In genomic region chr10:60921631-60922030, GRCh38 we compare ENCODE assay signal across 25 cellular contexts. TPM values are rescaled to one million over a fixed set of nuclear protein-coding genes. Genes with fewer than 3 reads are reported as not detected.
DNase-seq lines count a peak whose midpoint lies in the region; ATAC-seq, FAIRE-seq and TF ChIP-seq lines count a peak whose summit lies in the region.
"Had no signal": no experiment of that assay in that cellular context is flagged by ENCODE, and none has a peak within 500 bp of the region (broad histone marks: within the 10 kb centered on the region; RNA-seq: fewer than 3 reads in every experiment).

No MANE protein-coding gene starts in this region.

- no peaks in the 10 kb centered on the region for H3K4me1 Mint-ChIP-seq in CD4-positive, alpha-beta T cell (ENCODE audit: low read depth)
- H3K4me1 Mint-ChIP-seq: immature natural killer cell had no signal

- no peaks in the 10 kb centered on the region for H3K27me3 ChIP-seq in pancreas
- no peaks in the 10 kb centered on the region for H3K27me3 ChIP-seq in foreskin keratinocyte
- no peaks in the 10 kb centered on the region for H3K27me3 ChIP-seq in CD4-positive, alpha-beta T cell (ENCODE audit: control insufficient read depth, insufficient read depth, low read length)
- H3K27me3 ChIP-seq: left lung, tibial artery had no signal

- ATAC-seq in pancreas (peak; percentile 83 to 95 (median 88)), foreskin keratinocyte (no peak), HG03025 (IDR thresholded peaks at IDR 0.05; ENCODE audit: low FRiP score, unreplicated experiment) (no peak)
- ATAC-seq in CD4-positive, alpha-beta T cell (ENCODE audit: poor library complexity), result no peak
- ATAC-seq: left lung had no signal

- no peak overlapping the region for H3K27ac Mint-ChIP-seq in CD4-positive, alpha-beta T cell
- H3K27ac Mint-ChIP-seq: activated T-cell treated with anti-CD3 and anti-CD28 coated beads, Interleukin-2, amount 50 U/mL, for 24 hours; dendritic cell treated with granulocyte-macrophage colony-stimulating factor and Interleukin-4, amounts not matched to agents 40 ng/mL and 50 ng/mL, for 4 days; immature natural killer cell; stimulated activated naive CD8-positive, alpha-beta T cell treated with anti-CD3 and anti-CD28 coated beads, Interleukin-15, Interleukin-2, amounts not matched to agents 100 ng/mL and 50 ng/mL, for 24 hours had no signal

- DNase-seq in DMS153 (lab: John Stamatoyannopoulos, UW) (peak; percentile 56), DMS153 treated with DMSO at 0.1 percent for 48 hours (lab: John Stamatoyannopoulos, UW; ENCODE audit: unreplicated experiment) (no peak), KBM-7 (peak; percentile 13), NCI-H82 treated with DMSO at 0.1 percent for 48 hours (lab: John Stamatoyannopoulos, UW; ENCODE audit: unreplicated experiment) (peak; percentile 2), pancreas (peak in 4 of 6 donors; percentile 42 to 78 (median 57)), foreskin keratinocyte (no peak)
- no peak for DNase-seq in CD4-positive, alpha-beta T cell
- DNase-seq: activated CD4-positive, alpha-beta T cell treated with anti-CD3 and anti-CD28 coated beads for 1 hour; activated naive CD4-positive, alpha-beta T cell treated with Interleukin-2 at 50 U/mL for 16 hours; activated T-cell treated with anti-CD3 and anti-CD28 coated beads, Interleukin-2, amount 50 U/mL, for 24 hours; amniotic stem cell; GOT3; immature natural killer cell; Kasumi-1; left lung; NCI-H1105; stimulated activated CD4-positive, alpha-beta T cell treated with anti-CD3 and anti-CD28 coated beads, Interleukin-2, amount 100 ng/mL, for 48 hours; tibial artery had no signal

- no peak for FAIRE-seq in pancreas (lab: Jason Lieb, UNC)
- FAIRE-seq: D721Med, GM19239 had no signal

- H3K9me3 Mint-ChIP-seq in CD4-positive, alpha-beta T cell, result no peaks in the 10 kb centered on the region

- 17 to 18% methylated on average over 2 of the region's 2 CpGs for WGBS in pancreas, 2 donors

- H3K27ac ChIP-seq in pancreas, result no peak overlapping the region
- H3K27ac ChIP-seq in foreskin keratinocyte, result no peak overlapping the region
- no peak overlapping the region for H3K27ac ChIP-seq in CD4-positive, alpha-beta T cell (ENCODE audit: low read depth, low read length)
- H3K27ac ChIP-seq: 22Rv1, left lung, tibial artery had no signal

- H3K36me3 ChIP-seq in pancreas, result no peaks in the 10 kb centered on the region
- H3K36me3 ChIP-seq: left lung, tibial artery had no signal

- intact Hi-C loops in pancreas (cut with DNase I), result no loop called here
- intact Hi-C loops in CD4-positive, alpha-beta T cell (cut with DNase I, micrococcal nuclease), result no loop called here

- CTCF ChIA-PET in CD4-positive, alpha-beta T cell (lab: Charles Lee), result no interaction called here

- H3K4me3 Mint-ChIP-seq in CD4-positive, alpha-beta T cell, result no peak overlapping the region
- H3K4me3 Mint-ChIP-seq: activated T-cell treated with anti-CD3 and anti-CD28 coated beads, Interleukin-2, amount 50 U/mL, for 24 hours; dendritic cell treated with granulocyte-macrophage colony-stimulating factor and Interleukin-4, amounts not matched to agents 40 ng/mL and 50 ng/mL, for 4 days; immature natural killer cell; stimulated activated naive CD8-positive, alpha-beta T cell treated with anti-CD3 and anti-CD28 coated beads, Interleukin-15, Interleukin-2, amounts not matched to agents 100 ng/mL and 50 ng/mL, for 24 hours had no signal

- peaks cover 4% of the 10 kb centered on the region for H3K27me3 Mint-ChIP-seq in CD4-positive, alpha-beta T cell
- H3K27me3 Mint-ChIP-seq: dendritic cell treated with granulocyte-macrophage colony-stimulating factor and Interleukin-4, amounts not matched to agents 40 ng/mL and 50 ng/mL, for 4 days; stimulated activated naive CD8-positive, alpha-beta T cell treated with anti-CD3 and anti-CD28 coated beads, Interleukin-15, Interleukin-2, amounts not matched to agents 100 ng/mL and 50 ng/mL, for 24 hours had no signal

- in situ Hi-C loops in KBM-7 (cut with MboI; ENCODE audit: low pct_unique_long_range_greater_than_20kb, low sequenced_read_pairs), result no loop called here

- TF ChIP-seq CTCF in pancreas (IDR thresholded peaks at IDR 0.05) (no peak), foreskin keratinocyte (conservative IDR thresholded peaks at IDR 0.05) (no peak)
- TF ChIP-seq CTCF in CD4-positive, alpha-beta T cell (IDR thresholded peaks at IDR 0.05), result no peak

- POLR2A ChIA-PET in CD4-positive, alpha-beta T cell (lab: Charles Lee), result no interaction called here

- no peaks in the 10 kb centered on the region for H3K36me3 Mint-ChIP-seq in CD4-positive, alpha-beta T cell (ENCODE audit: low read depth)
- H3K36me3 Mint-ChIP-seq: immature natural killer cell had no signal

- H3K9me3 ChIP-seq in pancreas, result no peaks in the 10 kb centered on the region
- no peaks in the 10 kb centered on the region for H3K9me3 ChIP-seq in CD4-positive, alpha-beta T cell (ENCODE audit: control insufficient read depth, low read length)
- H3K9me3 ChIP-seq: left lung, tibial artery had no signal

- no peak overlapping the region for H3K4me3 ChIP-seq in pancreas
- H3K4me3 ChIP-seq: left lung, smooth muscle cell, tibial artery had no signal

- H3K4me1 ChIP-seq in pancreas (peaks cover 0 to 5% (median 2%) of the 10 kb centered on the region in 3 donors), foreskin keratinocyte (no peaks in the 10 kb centered on the region)
- H3K4me1 ChIP-seq: left lung had no signal

RNA-seq across cellular contexts. Expression of gene RHOBTB1, which starts 22.4 kb away (rescaled TPM):
- total RNA-seq in pancreas, result 10 to 100 TPM in 1 of 6 donors, 1 to 10 TPM in 5; 5.2 to 11.3 (median 7.6) TPM
- polyA plus RNA-seq in pancreas, result 1 to 10 TPM; 4.0 to 8.1 TPM
- 3.4 and 3.7 TPM in 2 replicates for total RNA-seq in foreskin keratinocyte
- 0.91 and 1.2 TPM in 2 replicates for polyA plus RNA-seq in foreskin keratinocyte
- not detected for total RNA-seq in CD4-positive, alpha-beta T cell

Comparison
In these comparisons a context has a peak if more than half of its experiments do, and no peak if none do; other contexts are left out.
1. DNase-seq: peak in DMS153 (single experiment), KBM-7 (single experiment), NCI-H82 treated with DMSO at 0.1 percent for 48 hours (single experiment) and pancreas (4 of 6); none in DMS153 treated with DMSO at 0.1 percent for 48 hours (single experiment), foreskin keratinocyte (0 of 2) and CD4-positive, alpha-beta T cell (0 of 10).
2. ATAC-seq: peak in pancreas (4 of 4); none in foreskin keratinocyte (single experiment), CD4-positive, alpha-beta T cell (single experiment) and HG03025 (single experiment).